ENCODE assay signal across 22 cellular contexts in genomic region chr21:20949884-20950283, GRCh38. TPM values are rescaled to one million over a fixed set of nuclear protein-coding genes. Genes with fewer than 3 reads are reported as not detected.
"Had no signal": no experiment of that assay in that cellular context is flagged by ENCODE, and none has a peak within 500 bp of the region (broad histone marks: within the 10 kb centered on the region; RNA-seq: fewer than 3 reads in every experiment).

No MANE protein-coding gene starts in this region.

- H3K27ac ChIP-seq: heart left ventricle, neutrophil, psoas muscle, spleen, stomach, thoracic aorta, transverse colon had no signal

- H3K36me3 Mint-ChIP-seq: natural killer cell treated with Interleukin-12 subunit alpha and Interleukin-12 subunit beta and Interleukin-15 and Interleukin-18, amount 100 ng/mL, for 72 hours had no signal

- H3K27ac Mint-ChIP-seq: natural killer cell treated with Interleukin-12 subunit alpha and Interleukin-12 subunit beta and Interleukin-15 and Interleukin-18, amount 100 ng/mL, for 72 hours had no signal

- DNase-seq: effector memory CD4-positive, alpha-beta T cell; heart left ventricle; hippocampal formation; left colon; left ventricle myocardium superior; mesenchymal stem cell; midbrain; psoas muscle; retina; spleen; stimulated activated CD4-positive, alpha-beta T cell treated with anti-CD3 and anti-CD28 coated beads, Interleukin-2, amount 100 ng/mL, for 24 hours; stimulated activated CD4-positive, alpha-beta T cell treated with anti-CD3 and anti-CD28 coated beads, Interleukin-4, amount 100 ng/mL, for 4 hours; stimulated activated naive CD4-positive, alpha-beta T cell; stomach; substantia nigra; transverse colon had no signal

- H3K9me3 ChIP-seq: heart left ventricle, neutrophil, psoas muscle, spleen, stomach, thoracic aorta, transverse colon had no signal

- H3K4me3 Mint-ChIP-seq: natural killer cell treated with Interleukin-12 subunit alpha and Interleukin-12 subunit beta and Interleukin-15 and Interleukin-18, amount 100 ng/mL, for 72 hours had no signal

- H3K4me1 ChIP-seq: heart left ventricle, psoas muscle, spleen, stomach, transverse colon had no signal

- ATAC-seq: esophagus mucosa; heart left ventricle; left colon; left ventricle myocardium superior; natural killer cell treated with Interleukin-12 subunit alpha and Interleukin-12 subunit beta and Interleukin-15 and Interleukin-18, amount 100 ng/mL, for 72 hours; psoas muscle; sciatic nerve had no signal

- H3K27me3 Mint-ChIP-seq: natural killer cell treated with Interleukin-12 subunit alpha and Interleukin-12 subunit beta and Interleukin-15 and Interleukin-18, amount 100 ng/mL, for 72 hours had no signal

- H3K27me3 ChIP-seq: heart left ventricle, neutrophil, spleen, stomach, transverse colon had no signal

- H3K4me3 ChIP-seq: heart left ventricle, lung, psoas muscle, spleen, stomach, thoracic aorta, transverse colon had no signal

- H3K36me3 ChIP-seq: heart left ventricle, neutrophil, spleen, stomach, thoracic aorta, transverse colon had no signal

RNA-seq across cellular contexts. Expression of gene NCAM2, which starts 48.3 kb away (rescaled TPM):
- total RNA-seq: esophagus mucosa; natural killer cell treated with Interleukin-12 subunit alpha and Interleukin-12 subunit beta and Interleukin-15 and Interleukin-18, amount 100 ng/mL, for 72 hours had no signal
